In the genomic region with DNA sequence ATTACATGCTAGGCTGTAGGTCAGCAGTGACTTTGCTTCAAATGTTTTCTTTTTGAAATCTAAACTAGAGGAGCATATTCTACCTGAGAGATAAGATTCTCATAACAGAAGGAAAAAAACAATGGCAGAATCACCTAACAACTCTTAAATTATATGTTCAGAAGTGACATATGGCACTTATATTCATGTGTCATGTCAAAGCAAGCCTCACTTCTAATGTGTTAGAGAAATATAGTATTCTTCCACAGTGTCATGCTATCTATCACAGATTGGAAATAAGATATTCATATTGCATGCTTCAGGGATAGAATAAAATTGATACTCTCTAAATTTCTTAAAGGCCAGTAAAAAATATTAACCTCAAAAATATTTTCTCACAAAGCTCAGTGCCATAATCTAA, we compare ENCODE assay signal across 3 cellular contexts.
"Had no signal": no experiment of that assay in that cellular context is flagged by ENCODE, and none has a peak within 500 bp of the region (broad histone marks: within the 10 kb centered on the region; RNA-seq: fewer than 3 reads in every experiment).

No MANE protein-coding gene starts in this region.

- H3K4me3 ChIP-seq: GM12878 had no signal

- ATAC-seq: GM12878 had no signal

- DNase-seq: GDM1, GF-D8 had no signal
